ENCODE assay signal across 19 cellular contexts in the genomic region with DNA sequence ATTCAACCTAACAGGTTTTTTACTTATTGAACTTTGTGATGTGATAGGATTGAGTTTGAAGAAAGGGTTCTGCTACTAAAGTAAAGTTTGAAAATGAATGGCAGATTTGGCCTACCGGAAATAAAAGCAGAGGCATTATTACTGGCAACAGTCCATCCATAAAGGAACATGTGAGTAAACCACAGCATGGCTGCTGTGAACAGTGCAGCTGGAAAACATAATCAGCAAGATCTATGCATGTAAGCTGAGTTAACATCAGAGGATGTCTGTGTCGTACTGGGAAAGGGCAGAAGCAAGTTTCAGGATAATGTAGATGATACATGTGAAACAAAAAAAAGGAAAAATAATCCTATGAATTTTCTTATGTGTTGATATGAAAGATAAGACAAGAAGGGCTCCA.
A peak's percentile ranks its signal among the peaks of the same experiment; 100 is the strongest.
DNase-seq lines count a peak whose midpoint lies in the region; ATAC-seq and TF ChIP-seq lines count a peak whose summit lies in the region.
"Had no signal": no experiment of that assay in that cellular context is flagged by ENCODE, and none has a peak within 500 bp of the region (broad histone marks: within the 10 kb centered on the region; RNA-seq: fewer than 3 reads in every experiment).

No MANE protein-coding gene starts in this region.

- no peak overlapping the region for H3K4me3 ChIP-seq in astrocyte of the spinal cord (ENCODE audit: low read depth, low read length)
- no peak overlapping the region for H3K4me3 ChIP-seq in fibroblast of pulmonary artery (replicated peaks; ENCODE audit: low read depth, low read length)

- DNase-seq in activated CD8-positive, alpha-beta T cell treated with anti-CD3 and anti-CD28 coated beads for 36 hours = no peak
- DNase-seq in activated CD8-positive, alpha-beta T cell treated with anti-CD3 and anti-CD28 coated beads, Interleukin-2, amount 10 ng/mL, durations not matched to agents 7 days and 5 days = no peak
- DNase-seq in astrocyte of the spinal cord (ENCODE audit: low read depth, low spot score) (peak; percentile 61), fibroblast of pulmonary artery (ENCODE audit: low read depth) (peak; percentile 50), NCI-H226 (no peak), hippocampal formation (lab: John Stamatoyannopoulos, UW) (no peak), AG20443 (ENCODE audit: low spot score) (no peak)
- no peak for DNase-seq in stimulated activated effector memory CD8-positive, alpha-beta T cell treated with anti-CD3 and anti-CD28 coated beads, Interleukin-12 subunit alpha, Interleukin-12 subunit beta, amount 100 ng/mL, for 72 hours (ENCODE audit: low spot score in 2 of 2)
- DNase-seq: activated CD8-positive, alpha-beta memory T cell treated with anti-CD3 and anti-CD28 coated beads, Interleukin-2, amount 10 ng/mL, durations not matched to agents 7 days and 5 days; activated naive CD8-positive, alpha-beta T cell treated with anti-CD3 and anti-CD28 coated beads, Interleukin-2, amount 10 ng/mL, durations not matched to agents 7 days and 5 days; Caco-2; central memory CD4-positive, alpha-beta T cell; H9; KG1; NCI-H1092 treated with DMSO at 0.1 percent for 48 hours; NCI-H524 treated with DMSO at 0.1 percent for 48 hours; nucleus accumbens; stimulated activated CD4-positive, alpha-beta T cell treated with anti-CD3 and anti-CD28 coated beads, Interleukin-12 subunit alpha, Interleukin-12 subunit beta, amount 100 ng/mL, for 4 hours had no signal

- POLR2A ChIA-PET in activated CD8-positive, alpha-beta T cell treated with anti-CD3 and anti-CD28 coated beads for 36 hours (lab: Charles Lee) = no interaction called here
- POLR2A ChIA-PET in activated CD8-positive, alpha-beta T cell treated with anti-CD3 and anti-CD28 coated beads, Interleukin-2, amount 10 ng/mL, durations not matched to agents 7 days and 5 days (lab: Charles Lee) = no interaction called here

- CTCF ChIA-PET in activated CD8-positive, alpha-beta T cell treated with anti-CD3 and anti-CD28 coated beads for 36 hours (lab: Charles Lee) = interaction anchor here (1.2 to 4.5 kb wide), 2 partner anchors 9 to 27 kb away, joined by 3 to 13 read pairs; no protein-coding TSS in a partner anchor
- CTCF ChIA-PET in activated CD8-positive, alpha-beta T cell treated with anti-CD3 and anti-CD28 coated beads, Interleukin-2, amount 10 ng/mL, durations not matched to agents 7 days and 5 days (lab: Charles Lee) = interaction anchor here (1.9 kb wide), 1 partner anchor 161 kb away, joined by 4 read pairs; no protein-coding TSS in a partner anchor

- intact Hi-C loops in activated CD8-positive, alpha-beta T cell treated with anti-CD3 and anti-CD28 coated beads for 36 hours (cut with micrococcal nuclease) = no loop called here

- no peaks in the 10 kb centered on the region for H3K36me3 Mint-ChIP-seq in activated CD8-positive, alpha-beta T cell treated with anti-CD3 and anti-CD28 coated beads for 36 hours (ENCODE audit: low read depth)
- H3K36me3 Mint-ChIP-seq in activated CD8-positive, alpha-beta T cell treated with anti-CD3 and anti-CD28 coated beads, Interleukin-2, amount 10 ng/mL, durations not matched to agents 7 days and 5 days (ENCODE audit: low read depth) = no peaks in the 10 kb centered on the region
- no peaks in the 10 kb centered on the region for H3K36me3 Mint-ChIP-seq in stimulated activated effector memory CD8-positive, alpha-beta T cell treated with anti-CD3 and anti-CD28 coated beads, Interleukin-12 subunit alpha, Interleukin-12 subunit beta, amount 100 ng/mL, for 72 hours
- H3K36me3 Mint-ChIP-seq: activated naive CD8-positive, alpha-beta T cell treated with anti-CD3 and anti-CD28 coated beads, Interleukin-2, amount 10 ng/mL, durations not matched to agents 7 days and 5 days had no signal

- no peak for ATAC-seq in activated CD8-positive, alpha-beta T cell treated with anti-CD3 and anti-CD28 coated beads for 36 hours
- no peak for ATAC-seq in activated CD8-positive, alpha-beta T cell treated with anti-CD3 and anti-CD28 coated beads, Interleukin-2, amount 10 ng/mL, durations not matched to agents 7 days and 5 days
- no peak for ATAC-seq in stimulated activated effector memory CD8-positive, alpha-beta T cell treated with anti-CD3 and anti-CD28 coated beads, Interleukin-12 subunit alpha, Interleukin-12 subunit beta, amount 100 ng/mL, for 72 hours
- ATAC-seq: activated CD8-positive, alpha-beta memory T cell treated with anti-CD3 and anti-CD28 coated beads, Interleukin-2, amount 10 ng/mL, durations not matched to agents 7 days and 5 days; foreskin keratinocyte had no signal

- H3K4me1 Mint-ChIP-seq in activated CD8-positive, alpha-beta T cell treated with anti-CD3 and anti-CD28 coated beads for 36 hours (ENCODE audit: low read depth) = peaks cover 7% of the 10 kb centered on the region
- H3K4me1 Mint-ChIP-seq in activated CD8-positive, alpha-beta T cell treated with anti-CD3 and anti-CD28 coated beads, Interleukin-2, amount 10 ng/mL, durations not matched to agents 7 days and 5 days (ENCODE audit: low read depth) = peaks cover 5% of the 10 kb centered on the region
- peaks cover 12% of the 10 kb centered on the region for H3K4me1 Mint-ChIP-seq in stimulated activated effector memory CD8-positive, alpha-beta T cell treated with anti-CD3 and anti-CD28 coated beads, Interleukin-12 subunit alpha, Interleukin-12 subunit beta, amount 100 ng/mL, for 72 hours

- H3K27ac Mint-ChIP-seq in activated CD8-positive, alpha-beta T cell treated with anti-CD3 and anti-CD28 coated beads for 36 hours = peak overlapping the region; percentile 5
- no peak overlapping the region for H3K27ac Mint-ChIP-seq in activated CD8-positive, alpha-beta T cell treated with anti-CD3 and anti-CD28 coated beads, Interleukin-2, amount 10 ng/mL, durations not matched to agents 7 days and 5 days
- H3K27ac Mint-ChIP-seq in stimulated activated effector memory CD8-positive, alpha-beta T cell treated with anti-CD3 and anti-CD28 coated beads, Interleukin-12 subunit alpha, Interleukin-12 subunit beta, amount 100 ng/mL, for 72 hours = peak overlapping the region; percentile 2
- H3K27ac Mint-ChIP-seq: activated CD8-positive, alpha-beta memory T cell treated with anti-CD3 and anti-CD28 coated beads, Interleukin-2, amount 10 ng/mL, durations not matched to agents 7 days and 5 days; activated naive CD8-positive, alpha-beta T cell treated with anti-CD3 and anti-CD28 coated beads, Interleukin-2, amount 10 ng/mL, durations not matched to agents 7 days and 5 days; H9 had no signal

- no peaks in the 10 kb centered on the region for H3K9me3 Mint-ChIP-seq in activated CD8-positive, alpha-beta T cell treated with anti-CD3 and anti-CD28 coated beads for 36 hours
- H3K9me3 Mint-ChIP-seq in activated CD8-positive, alpha-beta T cell treated with anti-CD3 and anti-CD28 coated beads, Interleukin-2, amount 10 ng/mL, durations not matched to agents 7 days and 5 days (ENCODE audit: insufficient read depth) = no peaks in the 10 kb centered on the region
- H3K9me3 Mint-ChIP-seq in stimulated activated effector memory CD8-positive, alpha-beta T cell treated with anti-CD3 and anti-CD28 coated beads, Interleukin-12 subunit alpha, Interleukin-12 subunit beta, amount 100 ng/mL, for 72 hours = no peaks in the 10 kb centered on the region

- H3K27me3 Mint-ChIP-seq in activated CD8-positive, alpha-beta T cell treated with anti-CD3 and anti-CD28 coated beads for 36 hours = peaks cover 1% of the 10 kb centered on the region
- H3K27me3 Mint-ChIP-seq in activated CD8-positive, alpha-beta T cell treated with anti-CD3 and anti-CD28 coated beads, Interleukin-2, amount 10 ng/mL, durations not matched to agents 7 days and 5 days (ENCODE audit: low read depth) = peaks cover 2% of the 10 kb centered on the region
- H3K27me3 Mint-ChIP-seq: activated CD8-positive, alpha-beta memory T cell treated with anti-CD3 and anti-CD28 coated beads, Interleukin-2, amount 10 ng/mL, durations not matched to agents 7 days and 5 days had no signal

- H3K4me3 Mint-ChIP-seq in activated CD8-positive, alpha-beta T cell treated with anti-CD3 and anti-CD28 coated beads for 36 hours = no peak overlapping the region
- no peak overlapping the region for H3K4me3 Mint-ChIP-seq in activated CD8-positive, alpha-beta T cell treated with anti-CD3 and anti-CD28 coated beads, Interleukin-2, amount 10 ng/mL, durations not matched to agents 7 days and 5 days
- H3K4me3 Mint-ChIP-seq in stimulated activated effector memory CD8-positive, alpha-beta T cell treated with anti-CD3 and anti-CD28 coated beads, Interleukin-12 subunit alpha, Interleukin-12 subunit beta, amount 100 ng/mL, for 72 hours = no peak overlapping the region
- H3K4me3 Mint-ChIP-seq: activated CD8-positive, alpha-beta memory T cell treated with anti-CD3 and anti-CD28 coated beads, Interleukin-2, amount 10 ng/mL, durations not matched to agents 7 days and 5 days; activated naive CD8-positive, alpha-beta T cell treated with anti-CD3 and anti-CD28 coated beads, Interleukin-2, amount 10 ng/mL, durations not matched to agents 7 days and 5 days; H9 had no signal

- TF ChIP-seq CTCF in activated CD8-positive, alpha-beta T cell treated with anti-CD3 and anti-CD28 coated beads for 36 hours (IDR thresholded peaks at IDR 0.05) = no peak
- TF ChIP-seq CTCF in astrocyte of the spinal cord (IDR thresholded peaks at IDR 0.05; ENCODE audit: low read depth, low read length) (no peak), fibroblast of pulmonary artery (IDR thresholded peaks at IDR 0.05; ENCODE audit: low read length, missing control alignments) (no peak)

- in situ Hi-C loops in astrocyte of the spinal cord (cut with HindIII; ENCODE audit: low sequenced_read_pairs) = no loop called here

Comparison
In these comparisons a context has a peak if more than half of its experiments do, and no peak if none do; other contexts are left out.
1. DNase-seq: peak in astrocyte of the spinal cord (single experiment) and fibroblast of pulmonary artery (single experiment); none in activated CD8-positive, alpha-beta T cell treated with anti-CD3 and anti-CD28 coated beads for 36 hours (single experiment), activated CD8-positive, alpha-beta T cell treated with anti-CD3 and anti-CD28 coated beads, Interleukin-2, amount 10 ng/mL, durations not matched to agents 7 days and 5 days (single experiment), stimulated activated effector memory CD8-positive, alpha-beta T cell treated with anti-CD3 and anti-CD28 coated beads, Interleukin-12 subunit alpha, Interleukin-12 subunit beta, amount 100 ng/mL, for 72 hours (0 of 2), NCI-H226 (single experiment), hippocampal formation (0 of 2) and AG20443 (single experiment).